Comparison of ENCODE assay signal across 17 cellular contexts in genomic region chr12:80925237-80925636, GRCh38. TPM values are rescaled to one million over a fixed set of nuclear protein-coding genes. Genes with fewer than 3 reads are reported as not detected.
DNase-seq lines count a peak whose midpoint lies in the region; ATAC-seq and TF ChIP-seq lines count a peak whose summit lies in the region.
"Had no signal": no experiment of that assay in that cellular context is flagged by ENCODE, and none has a peak within 500 bp of the region (broad histone marks: within the 10 kb centered on the region; RNA-seq: fewer than 3 reads in every experiment).

No MANE protein-coding gene starts in this region.

- H2BK5ac ChIP-seq in mesendoderm (ENCODE audit: low read length), result no peak overlapping the region

- no peak overlapping the region for H3K4ac ChIP-seq in mesendoderm (ENCODE audit: low read depth, low read length)

- no peaks in the 10 kb centered on the region for H3K79me2 ChIP-seq in mesendoderm (ENCODE audit: control insufficient read depth, insufficient read depth, low read length)

- TF ChIP-seq CTCF in fibroblast of villous mesenchyme (IDR thresholded peaks at IDR 0.05; ENCODE audit: insufficient read depth, low read depth, low read length), result no peak

- no peaks in the 10 kb centered on the region for H3K36me3 ChIP-seq in mesendoderm (ENCODE audit: control insufficient read depth, insufficient read depth, low read length)

- no peak overlapping the region for H3K18ac ChIP-seq in mesendoderm (ENCODE audit: low read length)

- H3K4me3 ChIP-seq in fibroblast of villous mesenchyme (ENCODE audit: low read depth, low read length) (no peak overlapping the region), mesendoderm (ENCODE audit: low read length) (no peak overlapping the region)
- H3K4me3 ChIP-seq: GM23248 had no signal

- no peak overlapping the region for H4K8ac ChIP-seq in mesendoderm (ENCODE audit: low read depth, low read length)

- H2AK5ac ChIP-seq in mesendoderm (ENCODE audit: low read length), result no peak overlapping the region

- no peak overlapping the region for H4K5ac ChIP-seq in mesendoderm (ENCODE audit: low read length)

- H3K27ac ChIP-seq in mesendoderm (ENCODE audit: low read depth, low read length), result no peak overlapping the region
- H3K27ac ChIP-seq: GM23248 had no signal

- H3K56ac ChIP-seq in mesendoderm (ENCODE audit: low read length), result no peak overlapping the region

- H3K9ac ChIP-seq in mesendoderm (ENCODE audit: low read length), result no peak overlapping the region
- H3K9ac ChIP-seq: GM23248 had no signal

- no peak overlapping the region for H2BK120ac ChIP-seq in mesendoderm (ENCODE audit: low read depth, low read length)

- DNase-seq in EH (ENCODE audit: low read depth) (peak; percentile 24), NCI-H146 (lab: John Stamatoyannopoulos, UW) (peak; percentile 56), fibroblast of villous mesenchyme (ENCODE audit: low read depth) (peak; percentile 18), mesendoderm (peak; percentile 44), amygdala (lab: John Stamatoyannopoulos, UW) (no peak), T1000 (lab: John Stamatoyannopoulos, UW) (no peak)
- DNase-seq: CD4-positive, CD25-positive, alpha-beta regulatory T cell; DMS79; GM23248; NCI-H1417 treated with DMSO at 0.1 percent for 48 hours; NCI-H2029 treated with DMSO at 0.1 percent for 48 hours; NCI-H524 had no signal

- H3K4me2 ChIP-seq in mesendoderm (ENCODE audit: low read length), result no peak overlapping the region

- no CpG with 5 or more reads among the region's 2 CpGs for WGBS in mesendoderm (ENCODE audit: extremely low coverage, insufficient coverage, low lambda C conversion rate)

- H2BK15ac ChIP-seq in mesendoderm (replicated peaks; ENCODE audit: low read depth), result no peak overlapping the region

- ATAC-seq in HG03439 (IDR thresholded peaks at IDR 0.05; ENCODE audit: unreplicated experiment), result no peak
- ATAC-seq: HCT116 had no signal

- H3K4me1 ChIP-seq in mesendoderm (ENCODE audit: control insufficient read depth, low read depth, low read length), result peaks cover 4% of the 10 kb centered on the region

- no peak overlapping the region for H3K23ac ChIP-seq in mesendoderm (ENCODE audit: low read length)

- no peaks in the 10 kb centered on the region for H3K79me1 ChIP-seq in mesendoderm (ENCODE audit: low read length)

- no peaks in the 10 kb centered on the region for H3K27me3 ChIP-seq in mesendoderm (ENCODE audit: insufficient read depth, low read length, poor library complexity)

RNA-seq across cellular contexts. Expression of gene LIN7A, which starts 12.5 kb away (rescaled TPM):
- total RNA-seq in fibroblast of villous mesenchyme, result 6.4 and 10.4 TPM in 2 replicates
- 14.4 TPM for polyA plus RNA-seq in mesendoderm (2013, experiment 1 of 2)
- 13.8 TPM for polyA plus RNA-seq in mesendoderm (2013, experiment 2 of 2)
- total RNA-seq: B cell, G401, RPMI7951 had no signal

Comparison
In these comparisons a context has a peak if more than half of its experiments do, and no peak if none do; other contexts are left out.
1. DNase-seq: peak in EH (single experiment), NCI-H146 (single experiment), fibroblast of villous mesenchyme (single experiment) and mesendoderm (single experiment); none in amygdala (0 of 56) and T1000 (single experiment).